Comparison of ENCODE assay signal across 1 cellular context in genomic region chr16:30941600-30942420, GRCh38.
A peak's percentile ranks its signal among the peaks of the same experiment; 100 is the strongest.
TF ChIP-seq lines count a peak whose summit lies in the region.

No MANE protein-coding gene starts in this region.

TF ChIP-seq in HepG2, 621 proteins besides CTCF, POLR2A, EP300 and RAD21 (continued from another document):
- peak; percentile 47; the same call in 1 of the 2 replicates for TF ChIP-seq THAP9 (CRISPR knock-in tag; IDR thresholded peaks at IDR 0.05; ENCODE audit: borderline replicate concordance)
- 0 out of 2 replicates have a peak, but pooled peaks have one; percentile 72 for TF ChIP-seq MXD1 (CRISPR knock-in tag; IDR thresholded peaks at IDR 0.05)
- peak; percentile 46; the same call in 1 of the 2 replicates for TF ChIP-seq TAF1 (CRISPR knock-in tag; IDR thresholded peaks at IDR 0.05)
- peak; percentile 81 for TF ChIP-seq ZNF574 (CRISPR knock-in tag; IDR thresholded peaks at IDR 0.05)
- no peak for TF ChIP-seq MED13 (CRISPR knock-in tag; IDR thresholded peaks at IDR 0.05)
